In genomic region chr5:81301221-81302015, GRCh38 we compare ENCODE assay signal across 1 cellular context.
TF ChIP-seq lines count a peak whose summit lies in the region.

TSS of gene ZCCHC9 (plus strand) at chr5:81301587. CDS start at chr5:81304758, 3,171 bp downstream.

TF ChIP-seq in HepG2, 621 proteins besides CTCF, POLR2A, EP300 and RAD21 (continued from another document and continues in another):
- TF ChIP-seq TERF1 (CRISPR knock-in tag; IDR thresholded peaks at IDR 0.05) (no peak), NPAS2 (CRISPR knock-in tag; IDR thresholded peaks at IDR 0.05; ENCODE audit: borderline replicate concordance) (no peak), ZNF883 (CRISPR knock-in tag; IDR thresholded peaks at IDR 0.05; ENCODE audit: not compliant biosample characterization) (no peak), ZNF710 (CRISPR knock-in tag; IDR thresholded peaks at IDR 0.05; ENCODE audit: borderline replicate concordance) (no peak; the same call in 1 of the 2 replicates), ZNF382 (CRISPR knock-in tag; IDR thresholded peaks at IDR 0.05; ENCODE audit: borderline replicate concordance) (no peak), REST (IDR thresholded peaks at IDR 0.05; ENCODE audit: borderline replicate concordance in 1 of 2, low read depth in 1 of 2, low read length in 2 of 2) (0 out of 4 replicates have a peak, but pooled peaks of 1 of the 2 experiments have one; percentile 27), ZNF34 (CRISPR knock-in tag; IDR thresholded peaks at IDR 0.05; ENCODE audit: borderline replicate concordance) (no peak), ZNF639 (CRISPR knock-in tag; conservative IDR thresholded peaks at IDR 0.05) (peak; percentile 77), ZNF343 (CRISPR knock-in tag; IDR thresholded peaks at IDR 0.05) (peak; percentile 38; the same call in 1 of the 2 replicates), ZNF160 (CRISPR knock-in tag; IDR thresholded peaks at IDR 0.05) (peak; percentile 83), IRF2 (CRISPR knock-in tag; IDR thresholded peaks at IDR 0.05) (peak; percentile 89), ZSCAN31 (CRISPR knock-in tag; IDR thresholded peaks at IDR 0.05; ENCODE audit: low read depth) (peak; percentile 86; the same call in 1 of the 2 replicates), ZNF12 (CRISPR knock-in tag; IDR thresholded peaks at IDR 0.05) (no peak), ZNF124 (CRISPR knock-in tag; IDR thresholded peaks at IDR 0.05) (peak; percentile 89), KIAA2018 (CRISPR knock-in tag; IDR thresholded peaks at IDR 0.05; ENCODE audit: borderline replicate concordance) (no peak), KDM5B (CRISPR knock-in tag; IDR thresholded peaks at IDR 0.05; ENCODE audit: borderline replicate concordance) (peak; percentile 60; the same call in 1 of the 2 replicates), HES4 (CRISPR knock-in tag; IDR thresholded peaks at IDR 0.05; ENCODE audit: borderline replicate concordance) (peak; percentile 23; the same call in 1 of the 2 replicates), ZNF747 (CRISPR knock-in tag; IDR thresholded peaks at IDR 0.05; ENCODE audit: borderline replicate concordance) (no peak; the same call in 1 of the 2 replicates), XRCC5 (optimal IDR thresholded peaks at IDR 0.05; ENCODE audit: low read length) (peak; percentile 52), THAP8 (CRISPR knock-in tag; IDR thresholded peaks at IDR 0.05; ENCODE audit: borderline replicate concordance) (peak; percentile 83; the same call in 1 of the 2 replicates), NONO (IDR thresholded peaks at IDR 0.05) (no peak), NONO (CRISPR knock-in tag; conservative IDR thresholded peaks at IDR 0.05) (peak; percentile 93), SIX4 (CRISPR knock-in tag; IDR thresholded peaks at IDR 0.05) (peak; percentile 51; the same call in 1 of the 2 replicates), BATF2 (CRISPR knock-in tag; IDR thresholded peaks at IDR 0.05) (no peak), ATRX (CRISPR knock-in tag; IDR thresholded peaks at IDR 0.05; ENCODE audit: borderline replicate concordance) (no peak), MNT (IDR thresholded peaks at IDR 0.05) (peak; percentile 43; the same call in 1 of the 2 replicates), ZNF878 (CRISPR knock-in tag; IDR thresholded peaks at IDR 0.05) (peak; percentile 46; the same call in 1 of the 2 replicates), ZFX (CRISPR knock-in tag; IDR thresholded peaks at IDR 0.05; ENCODE audit: low read depth) (peak; percentile 86), SRY (CRISPR knock-in tag; IDR thresholded peaks at IDR 0.05) (0 out of 2 replicates have a peak, but pooled peaks have one; percentile 31), ZNF768 (CRISPR knock-in tag; IDR thresholded peaks at IDR 0.05) (peak; percentile 66; the same call in 1 of the 2 replicates), MAFG (CRISPR knock-in tag; IDR thresholded peaks at IDR 0.05) (no peak), ATF3 (CRISPR knock-in tag; IDR thresholded peaks at IDR 0.05) (no peak)
